In the genomic region with DNA sequence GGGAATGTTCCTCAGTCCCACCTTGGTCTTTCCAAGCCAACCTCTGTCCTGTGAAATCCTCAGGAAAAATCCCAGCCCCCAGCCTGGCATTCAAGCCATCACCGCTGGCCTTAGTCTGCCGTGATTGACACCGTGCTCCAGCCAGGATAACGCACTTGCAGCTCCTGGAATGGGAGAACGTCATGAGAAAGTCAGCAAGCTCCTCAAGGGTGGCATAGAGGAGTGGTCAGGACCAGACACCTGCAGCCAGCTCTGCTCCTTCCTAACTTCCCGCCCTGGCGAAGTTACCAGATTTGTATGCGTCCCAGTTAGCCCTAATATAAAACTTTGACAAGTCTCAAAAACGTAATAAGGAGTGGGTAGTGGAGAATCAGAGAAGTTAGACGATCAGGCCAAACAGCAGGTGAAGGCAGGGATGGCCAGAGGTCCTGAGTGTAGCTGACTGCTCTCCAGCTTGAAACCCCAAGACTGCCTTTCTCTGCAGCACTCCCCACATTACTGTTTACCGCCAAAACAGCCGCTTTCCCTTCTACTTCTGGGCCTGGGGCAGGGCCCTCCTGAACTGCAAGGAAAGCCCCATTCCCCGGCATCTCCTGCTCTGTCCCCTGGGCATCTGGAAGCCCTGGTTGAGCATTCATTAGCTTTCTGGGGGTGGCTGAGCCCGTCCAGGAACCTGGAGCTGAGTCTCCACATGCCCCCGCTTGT, we compare ENCODE assay signal across 9 cellular contexts. TPM values are rescaled to one million over a fixed set of nuclear protein-coding genes. Genes with fewer than 3 reads are reported as not detected.
DNase-seq lines count a peak whose midpoint lies in the region; ATAC-seq lines count a peak whose summit lies in the region.
"Had no signal": no experiment of that assay in that cellular context is flagged by ENCODE, and none has a peak within 500 bp of the region (broad histone marks: within the 10 kb centered on the region; RNA-seq: fewer than 3 reads in every experiment).

No MANE protein-coding gene starts in this region.

- peaks cover 8% of the 10 kb centered on the region for H3K36me3 Mint-ChIP-seq in central memory CD8-positive, alpha-beta T cell (ENCODE audit: insufficient read depth)
- H3K36me3 Mint-ChIP-seq in memory B cell, result no peaks in the 10 kb centered on the region

- peak overlapping the region; percentile 45 for H3K4me3 ChIP-seq in urinary bladder (ENCODE audit: low read depth, low read length)

- H3K4me1 Mint-ChIP-seq in central memory CD8-positive, alpha-beta T cell, result peaks cover 13% of the 10 kb centered on the region
- no peaks in the 10 kb centered on the region for H3K4me1 Mint-ChIP-seq in memory B cell

- intact Hi-C loops in Right ventricle myocardium inferior (cut with DNase I), result loop anchor here (5.0 kb wide), 1 partner anchor 37 kb away; no protein-coding TSS in a partner anchor
- intact Hi-C loops in cardiac septum (cut with DNase I), result no loop called here

- H3K36me3 ChIP-seq in urinary bladder (ENCODE audit: insufficient read depth), result no peaks in the 10 kb centered on the region

- ATAC-seq in Right ventricle myocardium inferior (peak; percentile 6), memory B cell (ENCODE audit: low read depth) (no peak), HG03025 (IDR thresholded peaks at IDR 0.05; ENCODE audit: low FRiP score, unreplicated experiment) (no peak), HG03342 (IDR thresholded peaks at IDR 0.05; ENCODE audit: unreplicated experiment) (no peak)
- ATAC-seq in central memory CD8-positive, alpha-beta T cell (replicated peaks; ENCODE audit: extremely low read depth, poor library complexity, severe bottlenecking), result no peak

- DNase-seq in Right ventricle myocardium inferior (ENCODE audit: missing footprints), result no peak
- DNase-seq in cardiac septum (ENCODE audit: low spot score), result no peak
- no peak for DNase-seq in central memory CD8-positive, alpha-beta T cell (ENCODE audit: low spot score in 2 of 2)
- DNase-seq in memory B cell (ENCODE audit: low spot score in 2 of 2), result no peak
- no peak for DNase-seq in NCI-H510A treated with DMSO at 0.1 percent for 48 hours (lab: John Stamatoyannopoulos, UW)
- DNase-seq: cerebellar nuclear complex had no signal

- H3K27ac Mint-ChIP-seq in central memory CD8-positive, alpha-beta T cell (ENCODE audit: low read depth), result peak overlapping the region; percentile 26
- no peak overlapping the region for H3K27ac Mint-ChIP-seq in memory B cell

- 67% methylated on average over 15 of the region's 15 CpGs for WGBS in urinary bladder

- peaks cover 89% of the 10 kb centered on the region for H3K27me3 Mint-ChIP-seq in central memory CD8-positive, alpha-beta T cell
- H3K27me3 Mint-ChIP-seq in memory B cell, result peaks cover 35% of the 10 kb centered on the region

- H3K9me3 Mint-ChIP-seq in central memory CD8-positive, alpha-beta T cell, result no peaks in the 10 kb centered on the region
- peaks cover 2% of the 10 kb centered on the region for H3K9me3 Mint-ChIP-seq in memory B cell

- peak overlapping the region; percentile 79 for H3K4me3 Mint-ChIP-seq in central memory CD8-positive, alpha-beta T cell
- H3K4me3 Mint-ChIP-seq in memory B cell, result peak overlapping the region; percentile 40

- no peaks in the 10 kb centered on the region for H3K4me1 ChIP-seq in urinary bladder (ENCODE audit: insufficient read depth)

- H3K27ac ChIP-seq in urinary bladder (ENCODE audit: low read depth), result no peak overlapping the region

RNA-seq across cellular contexts. Expression of a gene that starts 1.3 kb away (rescaled TPM):
- 515 TPM for total RNA-seq in Right ventricle myocardium inferior
- 980 TPM for total RNA-seq in cardiac septum
- total RNA-seq in urinary bladder, result 173 TPM
- 100 TPM for polyA plus RNA-seq in urinary bladder
